ENCODE assay signal across 14 cellular contexts in the genomic region with DNA sequence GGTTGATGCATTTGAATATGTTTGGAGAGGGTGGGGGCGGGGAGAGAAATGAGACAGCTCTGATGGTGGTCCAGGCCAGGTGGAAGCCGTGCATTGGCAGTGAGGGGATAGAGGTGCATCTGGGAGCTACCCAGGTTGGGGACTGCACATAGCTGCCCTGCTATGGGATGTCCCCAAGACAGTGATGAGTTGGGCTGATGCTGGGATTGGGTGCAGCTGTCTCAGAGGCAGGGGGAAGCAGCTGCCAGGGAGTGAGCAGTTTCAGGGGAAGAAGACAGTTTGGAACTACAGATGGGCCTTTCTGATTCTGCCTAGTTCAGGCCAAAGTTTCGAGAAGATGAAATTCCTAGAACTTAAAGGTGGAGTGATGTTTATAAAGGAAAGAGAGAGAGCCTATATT. TPM values are rescaled to one million over a fixed set of nuclear protein-coding genes. Genes with fewer than 3 reads are reported as not detected.
A peak's percentile ranks its signal among the peaks of the same experiment; 100 is the strongest.
DNase-seq lines count a peak whose midpoint lies in the region; ATAC-seq lines count a peak whose summit lies in the region.
"Had no signal": no experiment of that assay in that cellular context is flagged by ENCODE, and none has a peak within 500 bp of the region (broad histone marks: within the 10 kb centered on the region; RNA-seq: fewer than 3 reads in every experiment).

No MANE protein-coding gene starts in this region.

- DNase-seq in Right ventricle myocardium inferior (ENCODE audit: missing footprints) (no peak), cardiac septum (ENCODE audit: low spot score) (no peak), NOMO-1 (lab: John Stamatoyannopoulos, UW; ENCODE audit: unreplicated experiment in 2 of 2) (no peak), immature natural killer cell (no peak), SW 1271 (lab: John Stamatoyannopoulos, UW) (no peak)
- no peak for DNase-seq in central memory CD8-positive, alpha-beta T cell (ENCODE audit: low spot score in 2 of 2)
- DNase-seq: DMS53; effector memory CD4-positive, alpha-beta T cell; NCI-H1694 treated with DMSO at 0.1 percent for 48 hours; NCI-H526; stimulated activated CD4-positive, alpha-beta T cell treated with anti-CD3 and anti-CD28 coated beads, Interleukin-12 subunit alpha, Interleukin-12 subunit beta, amount 100 ng/mL, for 4 hours had no signal

- H3K27ac ChIP-seq in mucosa of rectum (ENCODE audit: low read depth in 2 of 2, low read length in 2 of 2): peak overlapping the region; percentile 3 to 68
- H3K27ac ChIP-seq: KMS-11 had no signal

- H3K27me3 Mint-ChIP-seq in central memory CD8-positive, alpha-beta T cell: no peaks in the 10 kb centered on the region
- H3K27me3 Mint-ChIP-seq in immature natural killer cell (ENCODE audit: low read depth in 3 of 3): peaks cover 0 to 3% (median 2%) of the 10 kb centered on the region in 3 donors

- H3K9me3 ChIP-seq in mucosa of rectum (ENCODE audit: control insufficient read depth in 2 of 2, low read length in 2 of 2): no peaks in the 10 kb centered on the region

- H3K36me3 Mint-ChIP-seq in central memory CD8-positive, alpha-beta T cell (ENCODE audit: insufficient read depth): no peaks in the 10 kb centered on the region
- no peaks in the 10 kb centered on the region for H3K36me3 Mint-ChIP-seq in immature natural killer cell

- peak overlapping the region; percentile 60 for H3K27ac Mint-ChIP-seq in central memory CD8-positive, alpha-beta T cell (ENCODE audit: low read depth)
- H3K27ac Mint-ChIP-seq in immature natural killer cell: no peak overlapping the region

- H3K4me3 ChIP-seq in mucosa of rectum (ENCODE audit: low read length in 2 of 2): no peak overlapping the region

- H3K9me3 Mint-ChIP-seq in central memory CD8-positive, alpha-beta T cell: no peaks in the 10 kb centered on the region
- no peaks in the 10 kb centered on the region for H3K9me3 Mint-ChIP-seq in immature natural killer cell

- no peaks in the 10 kb centered on the region for H3K27me3 ChIP-seq in mucosa of rectum (ENCODE audit: control insufficient read depth in 2 of 2, insufficient read depth in 2 of 2, low read length in 2 of 2)

- peak; percentile 39 for ATAC-seq in Right ventricle myocardium inferior
- ATAC-seq in central memory CD8-positive, alpha-beta T cell (replicated peaks; ENCODE audit: extremely low read depth, poor library complexity, severe bottlenecking): no peak
- ATAC-seq in esophagus mucosa: no peak

- intact Hi-C loops in Right ventricle myocardium inferior (cut with DNase I): no loop called here
- intact Hi-C loops in cardiac septum (cut with DNase I): no loop called here

- H3K9ac ChIP-seq in mucosa of rectum (ENCODE audit: low read depth in 1 of 2, low read length in 2 of 2): no peak overlapping the region
- H3K9ac ChIP-seq: KMS-11 had no signal

- H3K36me3 ChIP-seq in mucosa of rectum (ENCODE audit: control insufficient read depth in 2 of 2, insufficient read depth in 2 of 2, low read length in 2 of 2): peaks cover 19 to 28% of the 10 kb centered on the region in 2 donors

- H3K4me3 Mint-ChIP-seq in central memory CD8-positive, alpha-beta T cell: no peak overlapping the region
- H3K4me3 Mint-ChIP-seq in immature natural killer cell: no peak overlapping the region

- peaks cover 3 to 4% of the 10 kb centered on the region in 2 donors for H3K4me1 ChIP-seq in mucosa of rectum (ENCODE audit: control insufficient read depth in 2 of 2, insufficient read depth in 2 of 2, low read length in 2 of 2)

- H3K4me1 Mint-ChIP-seq in central memory CD8-positive, alpha-beta T cell: peaks cover 16% of the 10 kb centered on the region
- H3K4me1 Mint-ChIP-seq in immature natural killer cell: peaks cover 0 to 6% of the 10 kb centered on the region in 2 donors

RNA-seq across cellular contexts. Expression of gene SLCO2B1, which starts 23.4 kb away (rescaled TPM):
- 33.4 TPM for total RNA-seq in Right ventricle myocardium inferior
- 14.3 TPM for total RNA-seq in cardiac septum
- polyA plus RNA-seq in immature natural killer cell: not detected
- 9.7 TPM for total RNA-seq in esophagus mucosa
